ENCODE assay signal across 8 cellular contexts in genomic region chr1:179141592-179142244, GRCh38. TPM values are rescaled to one million over a fixed set of nuclear protein-coding genes. Genes with fewer than 3 reads are reported as not detected.
DNase-seq lines count a peak whose midpoint lies in the region; ATAC-seq, FAIRE-seq and TF ChIP-seq lines count a peak whose summit lies in the region.

No MANE protein-coding gene starts in this region.

- peak overlapping the region in 1 of 2 donors; percentile 13 for H3K27ac ChIP-seq in kidney (ENCODE audit: low read depth in 2 of 2, low read length in 2 of 2)

- H3K9me3 ChIP-seq in kidney (ENCODE audit: control insufficient read depth in 1 of 2, low read length in 2 of 2), result no peaks in the 10 kb centered on the region

- H3K9me3 Mint-ChIP-seq in dendritic cell treated with granulocyte-macrophage colony-stimulating factor and Interleukin-4, amounts not matched to agents 40 ng/mL and 50 ng/mL, for 4 days, result no peaks in the 10 kb centered on the region

- no peak overlapping the region for H3K4me3 ChIP-seq in H7 (ENCODE audit: insufficient read depth, low read depth, low read length)
- no peak overlapping the region for H3K4me3 ChIP-seq in kidney (ENCODE audit: low read length in 2 of 2)

- no peaks in the 10 kb centered on the region for H3K27me3 Mint-ChIP-seq in dendritic cell treated with granulocyte-macrophage colony-stimulating factor and Interleukin-4, amounts not matched to agents 40 ng/mL and 50 ng/mL, for 4 days

- no peaks in the 10 kb centered on the region for H3K36me3 ChIP-seq in H7 (replicated peaks; ENCODE audit: control insufficient read depth, insufficient read depth, low read length)
- no peaks in the 10 kb centered on the region for H3K36me3 ChIP-seq in kidney (ENCODE audit: control insufficient read depth in 1 of 2, insufficient read depth in 2 of 2, low read length in 2 of 2)

- no peak for TF ChIP-seq CTCF in omental fat pad (IDR thresholded peaks at IDR 0.05)
- no peak for TF ChIP-seq CTCF in kidney (IDR thresholded peaks at IDR 0.05; ENCODE audit: borderline replicate concordance, extremely low read depth, insufficient read depth)

- peak; percentile 13 for FAIRE-seq in G401.6 (lab: Jason Lieb, UNC)
- no peak for FAIRE-seq in kidney (lab: Jason Lieb, UNC)

- no peaks in the 10 kb centered on the region for H3K4me1 ChIP-seq in kidney (ENCODE audit: control insufficient read depth in 1 of 2, insufficient read depth in 1 of 2, low read depth in 1 of 2, low read length in 2 of 2)

- peaks cover 58% of the 10 kb centered on the region for H3K36me3 Mint-ChIP-seq in dendritic cell treated with granulocyte-macrophage colony-stimulating factor and Interleukin-4, amounts not matched to agents 40 ng/mL and 50 ng/mL, for 4 days (ENCODE audit: low read depth)

- H3K4me1 Mint-ChIP-seq in dendritic cell treated with granulocyte-macrophage colony-stimulating factor and Interleukin-4, amounts not matched to agents 40 ng/mL and 50 ng/mL, for 4 days (ENCODE audit: low read depth), result peaks cover 49% of the 10 kb centered on the region

- no peaks in the 10 kb centered on the region for H3K27me3 ChIP-seq in H7 (ENCODE audit: control insufficient read depth, insufficient read depth, low read length)

- peak; percentile 71 for ATAC-seq in omental fat pad (ENCODE audit: low FRiP score)
- no peak for ATAC-seq in GM21723 (IDR thresholded peaks at IDR 0.05; ENCODE audit: unreplicated experiment)
- no peak for ATAC-seq in HG02885 (IDR thresholded peaks at IDR 0.05; ENCODE audit: poor library complexity, unreplicated experiment)

- intact Hi-C loops in dendritic cell treated with granulocyte-macrophage colony-stimulating factor and Interleukin-4, amounts not matched to agents 40 ng/mL and 50 ng/mL, for 4 days (cut with micrococcal nuclease), result loop anchor here (5.0 kb wide), 3 partner anchors 36 to 86 kb away; partner anchors contain the start of gene ABL2
- intact Hi-C loops in kidney (cut with DNase I), result no loop called here

- peak; percentile 94 for DNase-seq in RKO (ENCODE audit: low spot score)
- no peak for DNase-seq in omental fat pad (ENCODE audit: low spot score)
- DNase-seq in H7, result no peak
- DNase-seq in kidney, result no peak

- H3K27ac Mint-ChIP-seq in dendritic cell treated with granulocyte-macrophage colony-stimulating factor and Interleukin-4, amounts not matched to agents 40 ng/mL and 50 ng/mL, for 4 days, result peak overlapping the region; percentile 91

- peak overlapping the region; percentile 92 for H3K4me3 Mint-ChIP-seq in dendritic cell treated with granulocyte-macrophage colony-stimulating factor and Interleukin-4, amounts not matched to agents 40 ng/mL and 50 ng/mL, for 4 days

- no peak overlapping the region for H3K9ac ChIP-seq in kidney (ENCODE audit: low read length in 2 of 2)

RNA-seq across cellular contexts. Expression of gene TOR3A, which starts 59.8 kb away (rescaled TPM):
- total RNA-seq in omental fat pad, result 10 to 100 TPM; 26.9 to 44.7 (median 33.7) TPM
- 25.3 and 29.7 TPM in 2 replicates for total RNA-seq in H7 (2014; rRNA removed; shearing (Covaris generic))
- total RNA-seq in kidney, result 33.1 TPM
- polyA plus RNA-seq in kidney (ENCODE audit: insufficient read depth, low read depth, low replicate concordance), result 23.1 TPM
